Comparison of ENCODE assay signal across 8 cellular contexts in genomic region chr19:38734426-38735256, GRCh38. TPM values are rescaled to one million over a fixed set of nuclear protein-coding genes. Genes with fewer than 3 reads are reported as not detected.
A peak's percentile ranks its signal among the peaks of the same experiment; 100 is the strongest.
DNase-seq lines count a peak whose midpoint lies in the region; ATAC-seq and TF ChIP-seq lines count a peak whose summit lies in the region.

No MANE protein-coding gene starts in this region.

- peak overlapping the region; percentile 69 for H3K27ac ChIP-seq in CD4-positive, CD25-positive, alpha-beta regulatory T cell (ENCODE audit: insufficient read depth, low read length, poor library complexity, severe bottlenecking)

- ATAC-seq in CD4-positive, CD25-positive, alpha-beta regulatory T cell (ENCODE audit: low read depth in 2 of 2): peak; percentile 17 to 22
- ATAC-seq in HG03108 (IDR thresholded peaks at IDR 0.05; ENCODE audit: unreplicated experiment) (peak; percentile 29), HG02763 (IDR thresholded peaks at IDR 0.05; ENCODE audit: unreplicated experiment) (no peak), left lobe of liver (no peak)

- no peaks in the 10 kb centered on the region for H3K9me3 ChIP-seq in CD4-positive, CD25-positive, alpha-beta regulatory T cell (ENCODE audit: control insufficient read depth in 2 of 2, low read length in 2 of 2)

- H3K4me1 ChIP-seq in CD4-positive, CD25-positive, alpha-beta regulatory T cell (ENCODE audit: control insufficient read depth, insufficient read depth, low read length, poor library complexity, severe bottlenecking): peaks cover 40% of the 10 kb centered on the region

- peak overlapping the region; percentile 66 to 86 (median 77) for H3K4me3 Mint-ChIP-seq in CD4-positive, CD25-positive, alpha-beta regulatory T cell
- peak overlapping the region; percentile 65 for H3K4me3 Mint-ChIP-seq in osteocyte (ENCODE audit: unreplicated experiment)

- H3K4me1 Mint-ChIP-seq in CD4-positive, CD25-positive, alpha-beta regulatory T cell: peaks cover 0 to 60% (median 29%) of the 10 kb centered on the region in 4 donors
- peaks cover 26% of the 10 kb centered on the region for H3K4me1 Mint-ChIP-seq in osteocyte (ENCODE audit: unreplicated experiment)

- peaks cover 7% of the 10 kb centered on the region for H3K36me3 ChIP-seq in CD4-positive, CD25-positive, alpha-beta regulatory T cell (ENCODE audit: control insufficient read depth, insufficient read depth, low read length)

- peak overlapping the region; percentile 7 for H3K4me3 ChIP-seq in CD4-positive, CD25-positive, alpha-beta regulatory T cell (ENCODE audit: low read depth, low read length)
- peak overlapping the region; percentile 52 for H3K4me3 ChIP-seq in epithelial cell of esophagus (ENCODE audit: low read length)

- no peaks in the 10 kb centered on the region for H3K27me3 Mint-ChIP-seq in CD4-positive, CD25-positive, alpha-beta regulatory T cell
- no peaks in the 10 kb centered on the region for H3K27me3 Mint-ChIP-seq in osteocyte (ENCODE audit: unreplicated experiment)

- H3K27me3 ChIP-seq in CD4-positive, CD25-positive, alpha-beta regulatory T cell (ENCODE audit: control insufficient read depth, insufficient read depth, low read length): no peaks in the 10 kb centered on the region

- H3K27ac Mint-ChIP-seq in CD4-positive, CD25-positive, alpha-beta regulatory T cell: peak overlapping the region; percentile 87 to 90 (median 90)
- peak overlapping the region; percentile 77 for H3K27ac Mint-ChIP-seq in osteocyte (ENCODE audit: unreplicated experiment)

- DNase-seq in CD4-positive, CD25-positive, alpha-beta regulatory T cell: peak in 2 of 3 donors; percentile 34 to 79
- DNase-seq in UCSD-AML1 (lab: John Stamatoyannopoulos, UW; ENCODE audit: unreplicated experiment) (peak; percentile 57), epithelial cell of esophagus (ENCODE audit: low read depth) (peak; percentile 52), osteocyte (ENCODE audit: extremely low spot score, unreplicated experiment) (no peak), putamen (ENCODE audit: low spot score) (no peak), left lobe of liver (ENCODE audit: low spot score) (no peak)

- H3K9me3 Mint-ChIP-seq in CD4-positive, CD25-positive, alpha-beta regulatory T cell: peaks cover 0 to 1% (median 0%) of the 10 kb centered on the region in 7 donors
- no peaks in the 10 kb centered on the region for H3K9me3 Mint-ChIP-seq in osteocyte (ENCODE audit: unreplicated experiment)

- peaks cover under 1% of the 10 kb centered on the region for H3K36me3 Mint-ChIP-seq in CD4-positive, CD25-positive, alpha-beta regulatory T cell
- H3K36me3 Mint-ChIP-seq in osteocyte (ENCODE audit: unreplicated experiment): peaks cover 16% of the 10 kb centered on the region

- TF ChIP-seq CTCF in epithelial cell of esophagus (IDR thresholded peaks at IDR 0.05; ENCODE audit: insufficient read depth, low read depth, low read length, missing control alignments): no peak
- no peak for TF ChIP-seq CTCF in osteocyte (IDR thresholded peaks at IDR 0.05)

RNA-seq across cellular contexts. Expression of gene CAPN12, which starts 9.6 kb away (rescaled TPM):
- total RNA-seq in CD4-positive, CD25-positive, alpha-beta regulatory T cell: 6.1 TPM
- 1 to 10 TPM; 1.0 to 2.6 (median 1.9) TPM for polyA plus RNA-seq in CD4-positive, CD25-positive, alpha-beta regulatory T cell
- total RNA-seq in osteocyte (not detected in 2 replicates), left lobe of liver (30.9 TPM)

RNA-seq across cellular contexts. Expression of gene LGALS7, which starts 38.7 kb away (rescaled TPM):
- not detected for total RNA-seq in CD4-positive, CD25-positive, alpha-beta regulatory T cell
- not detected for polyA plus RNA-seq in CD4-positive, CD25-positive, alpha-beta regulatory T cell
- total RNA-seq in osteocyte (not detected in 2 replicates), left lobe of liver (not detected)

RNA-seq across cellular contexts. Expression of gene LGALS7B, which starts 54.4 kb away (rescaled TPM):
- total RNA-seq in CD4-positive, CD25-positive, alpha-beta regulatory T cell: not detected
- polyA plus RNA-seq in CD4-positive, CD25-positive, alpha-beta regulatory T cell: not detected
- not detected in 2 replicates for total RNA-seq in osteocyte
- total RNA-seq in left lobe of liver: not detected

Comparison
In these comparisons a context has a peak if more than half of its experiments do, and no peak if none do; other contexts are left out.
1. ATAC-seq: peak in CD4-positive, CD25-positive, alpha-beta regulatory T cell (2 of 2) and HG03108 (single experiment); none in HG02763 (single experiment) and left lobe of liver (single experiment).
2. DNase-seq: peak in CD4-positive, CD25-positive, alpha-beta regulatory T cell (2 of 3), UCSD-AML1 (single experiment) and epithelial cell of esophagus (single experiment); none in osteocyte (single experiment), putamen (single experiment) and left lobe of liver (single experiment).